1 cellular context compared by ENCODE assay signal in the genomic region with DNA sequence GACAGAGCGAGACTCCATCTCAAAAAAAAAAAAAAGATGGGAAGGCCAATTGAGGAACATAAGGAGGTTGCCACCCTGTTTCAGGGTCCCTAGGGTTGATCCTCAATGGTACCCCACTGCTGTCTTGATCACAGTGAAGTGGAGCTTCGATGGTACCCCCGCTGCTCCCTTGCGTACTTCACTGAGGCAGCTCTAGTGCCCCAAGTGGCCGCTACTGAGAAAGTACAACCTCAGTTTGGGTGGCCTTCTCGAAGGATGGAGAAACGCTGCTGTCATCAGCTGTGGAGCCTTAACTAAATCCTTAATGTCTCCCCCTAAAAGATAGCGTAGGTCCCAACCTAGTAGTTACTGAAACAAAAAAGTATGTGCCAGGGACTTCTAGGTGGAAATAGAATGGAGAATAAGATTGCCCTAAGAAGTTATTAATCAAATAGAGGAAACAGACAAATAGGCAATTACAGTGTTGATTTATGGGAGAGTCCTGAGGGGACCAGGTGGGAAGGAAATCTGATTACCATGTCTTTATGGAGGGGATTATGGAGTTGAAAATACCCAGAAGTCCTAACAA.
TF ChIP-seq lines count a peak whose summit lies in the region.

No MANE protein-coding gene starts in this region.

TF ChIP-seq in HCT116, 20 proteins besides CTCF, POLR2A, EP300 and RAD21:
- TF ChIP-seq FOSL1 (IDR thresholded peaks at IDR 0.05; ENCODE audit: low read depth), result no peak
- no peak for TF ChIP-seq ELF1 (IDR thresholded peaks at IDR 0.05; ENCODE audit: borderline replicate concordance, low read depth)
- no peak for TF ChIP-seq YY1 (IDR thresholded peaks at IDR 0.05; ENCODE audit: extremely low read depth, insufficient replicate concordance, low read depth, low read length)
- no peak for TF ChIP-seq EZH2 (IDR thresholded peaks at IDR 0.05)
- TF ChIP-seq SP1 (IDR thresholded peaks at IDR 0.05; ENCODE audit: low read depth), result no peak
